ENCODE assay signal across 29 cellular contexts in the genomic region with DNA sequence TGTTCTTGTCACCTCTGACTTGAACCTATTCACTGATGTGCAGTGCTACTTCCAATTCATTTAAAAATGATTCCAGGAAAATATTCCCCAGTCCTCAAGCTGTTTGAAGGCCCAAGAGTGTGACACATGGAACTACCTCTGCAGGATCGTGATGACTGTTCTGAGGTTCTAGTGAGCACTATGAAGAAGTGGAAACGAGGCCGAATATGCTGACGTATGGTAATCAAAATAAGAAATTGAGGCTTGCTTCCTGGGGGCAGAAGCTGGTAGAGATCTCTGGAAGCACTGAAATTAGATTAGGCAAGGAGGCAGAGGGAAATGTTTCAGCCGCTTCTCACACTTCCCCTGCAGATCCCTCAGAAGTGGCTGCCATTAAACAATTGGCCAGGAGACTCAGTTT.
"Had no signal": no experiment of that assay in that cellular context is flagged by ENCODE, and none has a peak within 500 bp of the region (broad histone marks: within the 10 kb centered on the region; RNA-seq: fewer than 3 reads in every experiment).

No MANE protein-coding gene starts in this region.

- DNase-seq: dermis blood vessel endothelial cell; dorsolateral prefrontal cortex; effector CD4-positive, alpha-beta T cell; effector memory CD8-positive, alpha-beta T cell; endodermal cell; erythroblast; esophagus squamous epithelium; foreskin fibroblast; foreskin melanocyte; gastrocnemius medialis; glutamatergic neuron; head of caudate nucleus; heart right ventricle; hippocampal formation; left cardiac atrium; left lung; left ventricle myocardium superior; lower lobe of right lung; mesenchymal stem cell; mucosa of descending colon; naive B cell had no signal

- H3K36me3 ChIP-seq: left lung, lower lobe of right lung had no signal

- H3K27me3 Mint-ChIP-seq: effector memory CD8-positive, alpha-beta T cell; naive B cell had no signal

- H3K9me3 ChIP-seq: esophagus squamous epithelium, gastrocnemius medialis, heart right ventricle, left lung, lower lobe of right lung, mucosa of descending colon had no signal

- H3K4me3 ChIP-seq: coronary artery, dorsolateral prefrontal cortex, esophagus squamous epithelium, gastrocnemius medialis, heart right ventricle, left lung, lower lobe of right lung, mucosa of descending colon had no signal

- H3K4me3 Mint-ChIP-seq: effector memory CD8-positive, alpha-beta T cell; endodermal cell; mesothelial cell of epicardium; naive B cell had no signal

- FAIRE-seq: colon, endometrium, islet of Langerhans, keratinocyte had no signal

- H3K27ac ChIP-seq: coronary artery, dorsolateral prefrontal cortex, epithelial cell of prostate, esophagus squamous epithelium, heart right ventricle, left lung, lower lobe of right lung had no signal

- H3K27me3 ChIP-seq: dorsolateral prefrontal cortex, esophagus squamous epithelium, gastrocnemius medialis, heart right ventricle, left lung had no signal

- ATAC-seq: effector memory CD8-positive, alpha-beta T cell; esophagus mucosa; gastrocnemius medialis; heart right ventricle; left cardiac atrium; left lung; left ventricle myocardium superior; lower lobe of right lung; mucosa of descending colon had no signal

- H3K36me3 Mint-ChIP-seq: naive B cell had no signal

- H3K27ac Mint-ChIP-seq: endodermal cell, mesothelial cell of epicardium, naive B cell had no signal
